ENCODE assay signal across 8 cellular contexts in the genomic region with DNA sequence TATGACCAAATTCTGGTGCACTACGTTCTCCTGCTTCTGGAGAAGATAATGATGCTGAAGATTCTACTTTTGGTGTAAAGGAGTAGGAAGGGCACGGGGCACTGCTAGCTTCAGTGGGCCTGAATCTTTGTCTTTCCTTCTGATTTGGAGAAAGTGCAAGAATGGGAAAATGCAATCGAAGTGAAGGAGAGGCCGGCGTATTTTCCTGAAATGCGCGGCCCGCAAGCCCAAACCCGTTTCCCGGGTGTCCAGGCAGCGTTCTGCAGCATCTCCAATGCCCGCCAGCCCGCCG. TPM values are rescaled to one million over a fixed set of nuclear protein-coding genes. Genes with fewer than 3 reads are reported as not detected.
DNase-seq lines count a peak whose midpoint lies in the region; ATAC-seq, FAIRE-seq and TF ChIP-seq lines count a peak whose summit lies in the region.

No MANE protein-coding gene starts in this region.

- H3K36me3 ChIP-seq in DOHH2 (ENCODE audit: control insufficient read depth, low read length) (peaks cover 25% of the 10 kb centered on the region), OCI-LY3 (replicated peaks; ENCODE audit: low read depth, low read length) (peaks cover 21% of the 10 kb centered on the region), endothelial cell of umbilical vein (ENCODE audit: control insufficient read depth in 2 of 2, extremely low read depth in 1 of 2, insufficient read depth in 2 of 2, low read length in 2 of 2) (no peaks in the 10 kb centered on the region), ovary (no peaks in the 10 kb centered on the region)

- 0 to 1% (median 1%) methylated on average over 14 of the region's 14 CpGs for WGBS in ovary, 3 donors

- H3K27ac ChIP-seq in DOHH2 (ENCODE audit: low read depth, low read length) (peak overlapping the region; percentile 29), OCI-LY3 (ENCODE audit: low read length) (peak overlapping the region; percentile 38; the same call in 1 of the 2 replicates), endothelial cell of umbilical vein (ENCODE audit: insufficient read depth, low read depth, low read length) (no peak overlapping the region), ovary (peak overlapping the region in 1 of 2 donors; percentile 89)

- DNase-seq in endothelial cell of umbilical vein (ENCODE audit: low read depth, low spot score) (no peak), ovary (no peak), occipital lobe (lab: John Stamatoyannopoulos, UW) (no peak), 8988T (no peak), putamen (ENCODE audit: low spot score) (no peak)

- no peaks in the 10 kb centered on the region for H3K9me3 ChIP-seq in DOHH2 (ENCODE audit: control insufficient read depth, insufficient read depth, low read length)
- no peaks in the 10 kb centered on the region for H3K9me3 ChIP-seq in OCI-LY3 (ENCODE audit: insufficient read depth, low read length)
- no peaks in the 10 kb centered on the region for H3K9me3 ChIP-seq in endothelial cell of umbilical vein (replicated peaks; ENCODE audit: control insufficient read depth, insufficient read depth, low read length)
- H3K9me3 ChIP-seq in ovary = no peaks in the 10 kb centered on the region

- no peaks in the 10 kb centered on the region for H3K27me3 ChIP-seq in DOHH2 (ENCODE audit: control insufficient read depth, low read length)
- no peaks in the 10 kb centered on the region for H3K27me3 ChIP-seq in OCI-LY3 (ENCODE audit: low read depth, low read length)
- peaks cover 0 to 2% of the 10 kb centered on the region in 2 experiments for H3K27me3 ChIP-seq in endothelial cell of umbilical vein (ENCODE audit: control insufficient read depth in 2 of 2, insufficient read depth in 2 of 2, low read length in 2 of 2)
- H3K27me3 ChIP-seq in ovary = no peaks in the 10 kb centered on the region

- peaks cover 8% of the 10 kb centered on the region for H3F3A ChIP-seq in DOHH2 (ENCODE audit: control insufficient read depth, insufficient read depth)

- peak overlapping the region; percentile 89; the same call in 1 of the 2 replicates for H2AFZ ChIP-seq in OCI-LY3 (ENCODE audit: low read depth, low read length)
- H2AFZ ChIP-seq in endothelial cell of umbilical vein (ENCODE audit: low read depth, low read length) = peak overlapping the region; percentile 29

- H4K20me1 ChIP-seq in DOHH2 (ENCODE audit: control insufficient read depth, insufficient read depth, low read depth, low read length) (0 out of 2 replicates have a peak, but pooled peaks cover 7% of the 10 kb centered on the region), OCI-LY3 (ENCODE audit: insufficient read depth, low read length) (peaks cover 27% of the 10 kb centered on the region), endothelial cell of umbilical vein (replicated peaks; ENCODE audit: control insufficient read depth, extremely low read depth, insufficient read depth, low read length) (no peaks in the 10 kb centered on the region)

- CTCF ChIA-PET in endothelial cell of umbilical vein (lab: Charles Lee) = no interaction called here

- H3K9me2 ChIP-seq in DOHH2 (replicated peaks; ENCODE audit: control insufficient read depth, low read length) = no peaks in the 10 kb centered on the region

- H3K79me2 ChIP-seq in DOHH2 (ENCODE audit: control insufficient read depth, low read length) (peaks cover 50% of the 10 kb centered on the region), OCI-LY3 (ENCODE audit: low read length) (peaks cover 52% of the 10 kb centered on the region), endothelial cell of umbilical vein (ENCODE audit: control insufficient read depth, insufficient read depth, low read length) (peaks cover 44% of the 10 kb centered on the region)

- BruUV-seq in endothelial cell of umbilical vein (replicated peaks; lab: Mats Ljungman, UMichigan) = no TSS peak

- no peak for FAIRE-seq in endothelial cell of umbilical vein (lab: Jason Lieb, UNC)

- intact Hi-C loops in endothelial cell of umbilical vein (cut with micrococcal nuclease) (loop anchor here (1.0 to 2.0 kb wide), 2 partner anchors 23 to 59 kb away; no protein-coding TSS in a partner anchor), ovary (cut with DNase I) (no loop called here)

- TF ChIP-seq EP300 in ovary (IDR thresholded peaks at IDR 0.05) = no peak

- no peak for TF ChIP-seq CTCF in DOHH2 (IDR thresholded peaks at IDR 0.05; ENCODE audit: low read depth, low read length, poor library complexity, severe bottlenecking)
- no peak for TF ChIP-seq CTCF in OCI-LY3 (IDR thresholded peaks at IDR 0.05; ENCODE audit: low read depth, low read length)
- no peak for TF ChIP-seq CTCF in endothelial cell of umbilical vein (IDR thresholded peaks at IDR 0.05; ENCODE audit: extremely low read depth in 1 of 2, insufficient read depth in 1 of 2, low read depth in 1 of 2, low read length in 2 of 2)
- no peak for TF ChIP-seq CTCF in ovary (IDR thresholded peaks at IDR 0.05)

- H3K4me3 ChIP-seq in DOHH2 (ENCODE audit: low read length) (peak overlapping the region; percentile 88), OCI-LY3 (ENCODE audit: low read length) (peak overlapping the region; percentile 78), endothelial cell of umbilical vein (replicated peaks in 1 of 3; ENCODE audit: insufficient read depth in 1 of 3, low read depth in 1 of 3, low read length in 3 of 3) (peak overlapping the region; percentile 21 to 47 (median 40)), ovary (peak overlapping the region; percentile 73)

- H3K4me1 ChIP-seq in DOHH2 (ENCODE audit: control insufficient read depth, low read length) (peaks cover 45% of the 10 kb centered on the region), OCI-LY3 (ENCODE audit: low read length) (peaks cover 49% of the 10 kb centered on the region), endothelial cell of umbilical vein (ENCODE audit: control insufficient read depth, extremely low read depth, insufficient read depth, low read length) (peaks cover 14% of the 10 kb centered on the region), ovary (ENCODE audit: insufficient read depth) (peaks cover 4% of the 10 kb centered on the region)

- dilution Hi-C loops in endothelial cell of umbilical vein (cut with MboI; ENCODE audit: extremely low pct_ligation_motif_present, low sequenced_read_pairs) = no loop called here

- no peak for ATAC-seq in HG02870 (IDR thresholded peaks at IDR 0.05; ENCODE audit: unreplicated experiment)

- peak overlapping the region; percentile 79 for H3K4me2 ChIP-seq in DOHH2 (ENCODE audit: low read length)
- H3K4me2 ChIP-seq in OCI-LY3 (ENCODE audit: low read length) = peak overlapping the region; percentile 92
- H3K4me2 ChIP-seq in endothelial cell of umbilical vein (ENCODE audit: insufficient read depth, low read length) = peak overlapping the region; percentile 53

- TF ChIP-seq POLR2A in endothelial cell of umbilical vein (IDR thresholded peaks at IDR 0.05; ENCODE audit: low read depth, low read length) = no peak
- no peak for TF ChIP-seq POLR2A in ovary (IDR thresholded peaks at IDR 0.05)

- POLR2A ChIA-PET in endothelial cell of umbilical vein (lab: Charles Lee) = no interaction called here

- H3K9ac ChIP-seq in OCI-LY3 (ENCODE audit: low read length) (peak overlapping the region; percentile 61), endothelial cell of umbilical vein (replicated peaks; ENCODE audit: extremely low read depth, insufficient read depth, low read length) (peak overlapping the region; percentile 48)

- H3K9me1 ChIP-seq in endothelial cell of umbilical vein (replicated peaks; ENCODE audit: control insufficient read depth, extremely low read depth, insufficient read depth, low read length) = no peaks in the 10 kb centered on the region

TF ChIP-seq in endothelial cell of umbilical vein, 7 proteins besides CTCF, POLR2A, EP300 and RAD21:
- TF ChIP-seq MAX (IDR thresholded peaks at IDR 0.05; ENCODE audit: insufficient read depth, insufficient read length) = no peak
- no peak for TF ChIP-seq MYC (IDR thresholded peaks at IDR 0.05; ENCODE audit: low read depth, low read length)
- TF ChIP-seq GATA2 (IDR thresholded peaks at IDR 0.05; ENCODE audit: insufficient read depth, insufficient read length, low read depth, low read length) = no peak
- no peak for TF ChIP-seq FOS (IDR thresholded peaks at IDR 0.05; ENCODE audit: borderline replicate concordance, insufficient read depth, low read length)

RNA-seq across cellular contexts. Expression of gene NDE1, which starts 0.4 kb away (rescaled TPM):
- total RNA-seq in endothelial cell of umbilical vein = 89.1 and 90.2 TPM in 2 replicates
- 26.3 and 28.0 TPM in 2 replicates for polyA plus RNA-seq in endothelial cell of umbilical vein
- 48.8 and 53.7 TPM in 2 replicates for polyA plus RNA-seq in endothelial cell of umbilical vein (2011; cell fraction: cytosol; rRNA removed)
- polyA plus RNA-seq in endothelial cell of umbilical vein (2011; cell fraction: nucleus; rRNA removed) = 39.1 and 46.3 TPM in 2 replicates
- polyA plus RNA-seq in endothelial cell of umbilical vein (2012) = 34.0 and 40.2 TPM in 2 replicates
- polyA minus RNA-seq in endothelial cell of umbilical vein = 32.1 and 40.4 TPM in 2 replicates
- polyA minus RNA-seq in endothelial cell of umbilical vein (2011; cell fraction: cytosol; rRNA and poly(A)+ RNA removed) = 38.9 TPM
- polyA minus RNA-seq in endothelial cell of umbilical vein (2011; cell fraction: nucleus; rRNA and poly(A)+ RNA removed) = 20.3 and 27.6 TPM in 2 replicates
- 10 to 100 TPM; 11.7 to 26.7 (median 22.4) TPM for total RNA-seq in ovary
- polyA plus RNA-seq in ovary = 10 to 100 TPM in 1 of 2 donors, 1 to 10 TPM in 1; 9.8 to 31.9 TPM
- total RNA-seq in occipital lobe = 4.2 TPM

RNA-seq across cellular contexts. Expression of gene MARF1, which starts 6.7 kb away (rescaled TPM):
- total RNA-seq in endothelial cell of umbilical vein (54.3 and 58.5 TPM in 2 replicates), ovary (10 to 100 TPM; 23.1 to 95.7 (median 85.7) TPM), occipital lobe (24.0 TPM)
- polyA plus RNA-seq in endothelial cell of umbilical vein (11.5 and 14.6 TPM in 2 replicates), ovary (10 to 100 TPM; 30.1 to 71.8 TPM)
- polyA plus RNA-seq in endothelial cell of umbilical vein (2011; cell fraction: cytosol; rRNA removed) = 13.7 and 14.1 TPM in 2 replicates
- polyA plus RNA-seq in endothelial cell of umbilical vein (2011; cell fraction: nucleus; rRNA removed) = 59.8 and 76.4 TPM in 2 replicates
- polyA plus RNA-seq in endothelial cell of umbilical vein (2012) = 19.2 and 26.2 TPM in 2 replicates
- polyA minus RNA-seq in endothelial cell of umbilical vein = 64.0 and 70.4 TPM in 2 replicates
- 12.7 TPM for polyA minus RNA-seq in endothelial cell of umbilical vein (2011; cell fraction: cytosol; rRNA and poly(A)+ RNA removed)
- polyA minus RNA-seq in endothelial cell of umbilical vein (2011; cell fraction: nucleus; rRNA and poly(A)+ RNA removed) = 48.0 and 72.1 TPM in 2 replicates
